In the genomic region with DNA sequence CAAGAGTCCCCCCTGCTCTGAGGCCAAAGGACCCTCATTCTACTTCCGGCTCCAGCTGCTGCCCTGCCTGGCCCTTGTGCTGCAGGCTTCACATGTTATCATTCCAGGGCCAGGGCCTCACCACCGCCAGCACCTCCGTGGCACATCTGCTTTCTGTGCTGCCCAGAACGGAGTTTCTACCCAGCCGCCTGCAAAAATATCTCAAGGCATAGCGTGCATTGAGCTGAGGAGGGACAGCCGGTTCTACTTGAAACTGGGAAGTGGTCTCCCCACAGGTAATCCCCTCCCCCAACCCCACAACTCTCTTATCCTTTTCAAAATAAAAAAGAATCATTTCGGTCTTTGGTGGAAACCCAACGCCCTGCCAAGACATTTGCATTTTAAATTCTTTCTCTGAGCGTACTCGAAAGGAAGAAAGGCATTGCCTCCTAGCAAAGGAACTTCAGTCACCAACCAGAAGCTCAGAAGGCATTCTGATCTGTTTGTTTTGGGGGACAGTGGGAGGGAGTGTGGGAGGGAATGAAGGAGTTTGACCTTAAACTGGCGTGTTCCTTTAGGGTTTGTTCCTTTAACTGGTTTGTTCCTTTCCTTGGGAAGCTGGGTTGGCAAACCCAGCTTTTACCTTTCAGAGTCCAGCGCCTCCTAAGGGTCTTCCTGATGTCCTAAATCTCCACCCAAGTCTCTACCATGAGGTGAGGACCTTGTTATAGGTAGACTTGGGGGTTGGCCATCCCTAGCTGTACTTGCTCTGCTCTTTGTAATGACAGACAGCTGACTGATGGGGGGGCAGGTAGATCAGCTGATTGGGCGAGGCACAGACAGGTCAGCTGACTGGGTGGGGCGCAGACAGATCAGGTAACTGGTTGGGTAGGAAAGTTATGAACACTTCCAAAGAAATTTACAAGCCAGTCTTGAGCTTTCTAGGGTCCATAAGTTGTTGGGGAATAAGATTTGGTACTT, we compare ENCODE assay signal across 1 cellular context.
TF ChIP-seq lines count a peak whose summit lies in the region.

No MANE protein-coding gene starts in this region.

TF ChIP-seq in GM23338, 12 proteins besides CTCF, POLR2A, EP300 and RAD21:
- TF ChIP-seq CREB1 (CRISPR knock-in tag; IDR thresholded peaks at IDR 0.05; ENCODE audit: low read depth) (no peak), STAT1 (IDR thresholded peaks at IDR 0.05; ENCODE audit: unreplicated experiment) (no peak), ZNF114 (CRISPR knock-in tag; IDR thresholded peaks at IDR 0.05) (peak; percentile 43; the same call in 1 of the 2 replicates), EZH2phosphoT487 (IDR thresholded peaks at IDR 0.05; ENCODE audit: unreplicated experiment) (no peak)
TF ChIP-seq in GM23338: peak in this region for 1.
